ENCODE assay signal across 8 cellular contexts in the genomic region with DNA sequence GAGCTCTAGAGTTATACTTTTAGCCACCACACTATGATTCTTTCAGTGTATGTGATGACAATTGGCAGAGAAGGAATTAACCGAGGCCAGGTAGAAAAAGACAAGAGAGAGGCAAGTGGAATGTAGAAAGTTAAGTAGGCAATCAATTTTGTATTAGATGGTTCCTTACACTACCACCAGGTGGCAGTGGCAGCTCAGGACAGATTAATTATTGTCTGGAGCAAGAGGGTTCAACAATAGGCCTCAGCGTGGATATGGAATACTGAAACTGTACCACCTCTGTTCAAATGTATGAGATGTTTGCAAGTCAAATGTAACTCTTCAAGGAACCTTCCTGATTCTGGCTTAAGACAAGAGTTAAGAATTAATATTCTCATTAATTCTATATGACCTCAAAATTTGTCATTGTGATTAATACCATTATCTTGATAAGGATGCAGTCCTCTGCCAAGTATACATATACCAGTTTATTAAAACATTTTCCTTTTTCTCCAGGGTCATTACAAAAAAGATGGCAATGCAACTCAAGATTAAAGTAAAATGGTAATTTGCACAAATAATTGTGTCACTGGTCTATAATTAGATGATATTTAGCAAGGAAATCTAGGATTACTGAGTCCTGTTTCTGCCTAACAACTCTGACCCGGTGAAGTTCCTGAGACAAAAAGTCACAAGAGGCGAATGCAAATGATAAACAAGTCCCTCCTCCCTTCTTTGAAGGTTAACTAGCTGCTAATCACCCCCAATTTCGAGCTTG.
DNase-seq lines count a peak whose midpoint lies in the region; ATAC-seq, FAIRE-seq and TF ChIP-seq lines count a peak whose summit lies in the region.

No MANE protein-coding gene starts in this region.

- peak; percentile 76 for TF ChIP-seq CTCF in CD14-positive monocyte (IDR thresholded peaks at IDR 0.05)

- H3K4me1 Mint-ChIP-seq in CD14-positive monocyte: no peaks in the 10 kb centered on the region

- peak; percentile 79 for FAIRE-seq in urothelium cell line (lab: Jason Lieb, UNC)

- H3K27me3 Mint-ChIP-seq in CD14-positive monocyte (ENCODE audit: low read depth in 3 of 3): no peaks in the 10 kb centered on the region

- peak; percentile 87 for ATAC-seq in GM18511 (IDR thresholded peaks at IDR 0.05; ENCODE audit: unreplicated experiment)
- peak; percentile 83 for ATAC-seq in HG02943 (IDR thresholded peaks at IDR 0.05; ENCODE audit: low read depth, unreplicated experiment)

- peak overlapping the region in 1 of 7 donors; percentile 48 for H3K27ac Mint-ChIP-seq in CD14-positive monocyte

- no peaks in the 10 kb centered on the region for H3K9me3 Mint-ChIP-seq in CD14-positive monocyte

- H3K36me3 Mint-ChIP-seq in CD14-positive monocyte: no peaks in the 10 kb centered on the region

- DNase-seq in CD14-positive monocyte (ENCODE audit: low spot score) (no peak), NCI-H345 (lab: John Stamatoyannopoulos, UW) (peak; percentile 39), astrocyte of the hippocampus (ENCODE audit: low read depth, low spot score) (peak; percentile 62), inferior parietal cortex (ENCODE audit: extremely low spot score) (peak; percentile 85), urothelium cell line (ENCODE audit: low spot score) (peak; percentile 60), NCI-H226 (no peak)

- no peak overlapping the region for H3K4me3 Mint-ChIP-seq in CD14-positive monocyte

- intact Hi-C loops in CD14-positive monocyte (cut with micrococcal nuclease): loop anchor here (5.0 kb wide), 2 partner anchors 132 to 137 kb away; no protein-coding TSS in a partner anchor

Comparison
In these comparisons a context has a peak if more than half of its experiments do, and no peak if none do; other contexts are left out.
1. DNase-seq: peak in NCI-H345 (single experiment), astrocyte of the hippocampus (single experiment), inferior parietal cortex (single experiment) and urothelium cell line (single experiment); none in CD14-positive monocyte (single experiment) and NCI-H226 (single experiment).